In the genomic region with DNA sequence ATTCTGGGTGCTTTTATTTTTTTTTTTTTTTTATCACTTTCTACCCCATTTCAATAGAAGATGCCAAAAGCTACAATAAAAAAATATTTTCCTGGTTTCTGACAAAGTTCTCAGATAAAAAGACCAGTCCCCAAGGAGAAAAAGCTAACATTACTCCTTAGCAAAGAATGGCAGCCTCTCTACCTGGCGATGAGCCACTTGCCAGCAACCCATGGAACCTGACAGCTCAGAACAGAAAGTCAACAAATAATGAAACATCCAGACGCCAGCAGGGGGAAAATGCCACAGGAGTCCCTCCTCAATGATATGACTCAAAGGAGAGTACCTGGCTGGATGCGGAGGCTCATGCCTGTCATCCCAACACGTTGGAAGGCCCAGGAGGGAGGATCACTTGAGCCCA, we compare ENCODE assay signal across 11 cellular contexts.
DNase-seq lines count a peak whose midpoint lies in the region; ATAC-seq and TF ChIP-seq lines count a peak whose summit lies in the region.
"Had no signal": no experiment of that assay in that cellular context is flagged by ENCODE, and none has a peak within 500 bp of the region (broad histone marks: within the 10 kb centered on the region; RNA-seq: fewer than 3 reads in every experiment).

No MANE protein-coding gene starts in this region.

- peak overlapping the region; percentile 18 for H3K27ac Mint-ChIP-seq in chondrocyte (ENCODE audit: unreplicated experiment)

- H3K27me3 Mint-ChIP-seq in chondrocyte (ENCODE audit: low read depth): no peaks in the 10 kb centered on the region

- peaks cover 3% of the 10 kb centered on the region for H3K4me1 ChIP-seq in prostate gland (replicated peaks)

- H3K27ac ChIP-seq in prostate gland: no peak overlapping the region

- H3K4me3 ChIP-seq in prostate gland: no peak overlapping the region

- no peaks in the 10 kb centered on the region for H3K36me3 ChIP-seq in prostate gland

- ATAC-seq in GM18520 (IDR thresholded peaks at IDR 0.05; ENCODE audit: unreplicated experiment): no peak
- ATAC-seq in GM18870 (IDR thresholded peaks at IDR 0.05; ENCODE audit: unreplicated experiment): no peak

- H3K9me3 Mint-ChIP-seq in chondrocyte (ENCODE audit: low read depth): no peaks in the 10 kb centered on the region
- H3K9me3 Mint-ChIP-seq: neural crest cell had no signal

- TF ChIP-seq CTCF in chondrocyte (IDR thresholded peaks at IDR 0.05): peak; percentile 52
- peak in 1 of 4 experiments; percentile 29 for TF ChIP-seq CTCF in prostate gland (IDR thresholded peaks at IDR 0.05)
- TF ChIP-seq CTCF in GM13976 (IDR thresholded peaks at IDR 0.05; ENCODE audit: borderline replicate concordance, control extremely low read depth, extremely low read depth, insufficient read depth, missing control alignments): no peak

- H3K9me3 ChIP-seq in prostate gland: no peaks in the 10 kb centered on the region

- in situ Hi-C loops in GM13976 (cut with MboI; ENCODE audit: low sequenced_read_pairs, unreplicated experiment): no loop called here

- peaks cover 5% of the 10 kb centered on the region for H3K36me3 Mint-ChIP-seq in chondrocyte (ENCODE audit: low read depth)

- no peak overlapping the region for H3K4me3 Mint-ChIP-seq in chondrocyte (ENCODE audit: unreplicated experiment)
- H3K4me3 Mint-ChIP-seq: neural crest cell had no signal

- TF ChIP-seq POLR2A in prostate gland (IDR thresholded peaks at IDR 0.05): no peak

- H3K27me3 ChIP-seq in prostate gland (replicated peaks; ENCODE audit: insufficient read depth): no peaks in the 10 kb centered on the region

- DNase-seq in EH (ENCODE audit: low read depth) (peak; percentile 51), NCI-H146 treated with DMSO at 0.1 percent for 48 hours (lab: John Stamatoyannopoulos, UW; ENCODE audit: unreplicated experiment) (peak; percentile 12), chondrocyte (ENCODE audit: low spot score) (no peak), prostate gland (ENCODE audit: low spot score) (peak; percentile 77), GM13976 (ENCODE audit: low spot score) (no peak), DMS79 treated with DMSO at 0.1 percent for 48 hours (lab: John Stamatoyannopoulos, UW) (no peak)
- DNase-seq: DND-41, NCI-H446 treated with DMSO at 0.1 percent for 48 hours had no signal

- WGBS in prostate gland: 36% methylated on average over 4 of the region's 4 CpGs

- H3K4me1 Mint-ChIP-seq in chondrocyte (ENCODE audit: low read depth): peaks cover 50% of the 10 kb centered on the region

- intact Hi-C loops in prostate gland (cut with DNase I): no loop called here

Comparison
In these comparisons a context has a peak if more than half of its experiments do, and no peak if none do; other contexts are left out.
1. DNase-seq: peak in EH (single experiment), NCI-H146 treated with DMSO at 0.1 percent for 48 hours (single experiment) and prostate gland (single experiment); none in chondrocyte (single experiment), GM13976 (single experiment) and DMS79 treated with DMSO at 0.1 percent for 48 hours (single experiment).